ENCODE assay signal across 13 cellular contexts in the genomic region with DNA sequence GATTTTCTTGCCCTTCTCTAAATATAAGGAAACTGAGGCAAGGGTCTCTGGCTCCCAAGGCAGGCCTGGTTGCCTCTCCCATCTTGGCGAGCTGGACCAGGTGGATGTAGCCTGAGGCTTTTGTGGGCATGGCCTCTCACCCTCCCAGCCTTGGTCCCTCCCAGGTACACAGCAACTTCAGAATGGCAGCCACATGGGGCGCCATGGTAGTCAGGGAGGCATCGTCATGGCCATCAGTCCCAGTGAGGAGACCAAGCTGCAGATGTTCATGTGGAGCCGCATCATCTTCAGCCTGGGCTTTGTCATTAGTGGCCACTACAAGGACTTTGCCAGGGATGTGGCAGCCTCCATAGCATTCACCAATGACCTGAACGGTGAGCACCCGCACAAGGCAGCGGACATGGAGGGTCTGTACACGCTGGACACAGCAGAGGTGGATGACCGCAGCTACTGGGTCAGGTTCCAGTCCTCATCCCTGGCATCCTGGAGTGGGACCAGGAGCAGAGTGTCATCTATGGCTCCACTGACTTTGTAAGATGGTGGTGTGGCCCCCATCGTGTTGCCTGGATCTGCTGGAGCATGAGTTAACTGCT.
"Had no signal": no experiment of that assay in that cellular context is flagged by ENCODE, and none has a peak within 500 bp of the region (broad histone marks: within the 10 kb centered on the region; RNA-seq: fewer than 3 reads in every experiment).

No MANE protein-coding gene starts in this region.

- H3K27me3 Mint-ChIP-seq: activated CD8-positive, alpha-beta T cell treated with anti-CD3 and anti-CD28 coated beads for 36 hours; activated naive CD8-positive, alpha-beta T cell; type B pancreatic cell had no signal

- H3K4me3 ChIP-seq: esophagus muscularis mucosa, right atrium auricular region had no signal

- H3K36me3 Mint-ChIP-seq: activated naive CD8-positive, alpha-beta T cell had no signal

- ATAC-seq: activated CD8-positive, alpha-beta T cell treated with anti-CD3 and anti-CD28 coated beads for 36 hours had no signal

- DNase-seq: activated CD8-positive, alpha-beta T cell treated with anti-CD3 and anti-CD28 coated beads for 36 hours; anterior cingulate cortex; hypothalamus; kidney glomerular epithelial cell; small intestine had no signal

- H3K4me3 Mint-ChIP-seq: activated CD8-positive, alpha-beta T cell treated with anti-CD3 and anti-CD28 coated beads for 36 hours; activated naive CD8-positive, alpha-beta T cell; mesothelial cell of epicardium; T-helper 2 cell treated with Interferon-gamma antibody and Interleukin-4, amounts not matched to agents 5 μg/mL and 100 μg/mL, for 36 hours; type B pancreatic cell had no signal

- H3K4me1 Mint-ChIP-seq: mesothelial cell of epicardium had no signal

- H3K27ac ChIP-seq: esophagus muscularis mucosa, neutrophil, right atrium auricular region had no signal

- H3K4me1 ChIP-seq: right atrium auricular region had no signal

- H3K27ac Mint-ChIP-seq: activated CD8-positive, alpha-beta T cell treated with anti-CD3 and anti-CD28 coated beads for 36 hours; activated T-helper 2 cell treated with anti-CD3 and anti-CD28 coated beads, Interferon-gamma antibody, Interleukin-2, Interleukin-4, amounts not matched to agents 10 μg/mL and 5 μg/mL and 100 μg/mL, durations not matched to agents 14 hours and 24 hours and 36 hours; mesothelial cell of epicardium; T-helper 2 cell treated with Interferon-gamma antibody and Interleukin-4, amounts not matched to agents 5 μg/mL and 100 μg/mL, for 36 hours; type B pancreatic cell had no signal

- H3K9me3 ChIP-seq: esophagus muscularis mucosa, neutrophil, right atrium auricular region had no signal

- H3K9me3 Mint-ChIP-seq: activated CD8-positive, alpha-beta T cell treated with anti-CD3 and anti-CD28 coated beads for 36 hours; activated T-helper 2 cell treated with anti-CD3 and anti-CD28 coated beads, Interferon-gamma antibody, Interleukin-2, Interleukin-4, amounts not matched to agents 10 μg/mL and 5 μg/mL and 100 μg/mL, durations not matched to agents 14 hours and 24 hours and 36 hours; mesothelial cell of epicardium; T-helper 2 cell treated with Interferon-gamma antibody and Interleukin-4, amounts not matched to agents 5 μg/mL and 100 μg/mL, for 36 hours had no signal

- H3K27me3 ChIP-seq: esophagus muscularis mucosa, right atrium auricular region had no signal

- H3K36me3 ChIP-seq: neutrophil had no signal
